In genomic region chr1:229111703-229112319, GRCh38 we compare ENCODE assay signal across 2 cellular contexts.
A peak's percentile ranks its signal among the peaks of the same experiment; 100 is the strongest.
TF ChIP-seq lines count a peak whose summit lies in the region.

No MANE protein-coding gene starts in this region.

TF ChIP-seq in IMR-90, 13 proteins besides CTCF, POLR2A, EP300 and RAD21:
- TF ChIP-seq MAZ (IDR thresholded peaks at IDR 0.05; ENCODE audit: borderline replicate concordance, low read depth, low read length) (no peak), ELK1 (IDR thresholded peaks at IDR 0.05; ENCODE audit: borderline replicate concordance, low read depth, low read length) (no peak), FOS (IDR thresholded peaks at IDR 0.05; ENCODE audit: low read depth, low read length) (no peak), RFX5 (IDR thresholded peaks at IDR 0.05; ENCODE audit: low read depth, low read length) (no peak), CHD1 (IDR thresholded peaks at IDR 0.05; ENCODE audit: low read depth, low read length) (no peak), USF2 (IDR thresholded peaks at IDR 0.05; ENCODE audit: low read depth, low read length) (no peak), CEBPB (IDR thresholded peaks at IDR 0.05; ENCODE audit: low read depth, low read length) (no peak), MAFK (IDR thresholded peaks at IDR 0.05; ENCODE audit: low read depth, low read length) (no peak), SMC3 (IDR thresholded peaks at IDR 0.05; ENCODE audit: low read depth, low read length) (no peak), RCOR1 (IDR thresholded peaks at IDR 0.05; ENCODE audit: insufficient replicate concordance, low read length) (no peak), MXI1 (IDR thresholded peaks at IDR 0.05; ENCODE audit: borderline replicate concordance, low read depth, low read length) (no peak), BHLHE40 (IDR thresholded peaks at IDR 0.05; ENCODE audit: low read depth, low read length) (no peak), NFE2L2 (IDR thresholded peaks at IDR 0.05; ENCODE audit: low read depth, low read length) (no peak)

TF ChIP-seq in HepG2, 621 proteins besides CTCF, POLR2A, EP300 and RAD21:
- 0 out of 2 replicates have a peak, but pooled peaks have one; percentile 27 for TF ChIP-seq PHF21A (CRISPR knock-in tag; IDR thresholded peaks at IDR 0.05)
- no peak for TF ChIP-seq ZKSCAN8 (CRISPR knock-in tag; IDR thresholded peaks at IDR 0.05; ENCODE audit: borderline replicate concordance)
- TF ChIP-seq GATAD2A (CRISPR knock-in tag; IDR thresholded peaks at IDR 0.05), result 0 out of 2 replicates have a peak, but pooled peaks have one; percentile 47
- no peak for TF ChIP-seq LBX2 (CRISPR knock-in tag; IDR thresholded peaks at IDR 0.05; ENCODE audit: borderline replicate concordance)
- no peak for TF ChIP-seq FOXA1 (IDR thresholded peaks at IDR 0.05)
- TF ChIP-seq FOXA1 (CRISPR knock-in tag; IDR thresholded peaks at IDR 0.05), result 0 out of 2 replicates have a peak, but pooled peaks have one; percentile 26
- peak; percentile 25; the same call in 1 of the 2 replicates for TF ChIP-seq ARID5B (CRISPR knock-in tag; IDR thresholded peaks at IDR 0.05)
- TF ChIP-seq DBP (CRISPR knock-in tag; IDR thresholded peaks at IDR 0.05; ENCODE audit: not compliant biosample characterization), result no peak
- TF ChIP-seq ZNF121 (CRISPR knock-in tag; IDR thresholded peaks at IDR 0.05), result peak; percentile 55; the same call in 1 of the 2 replicates
- TF ChIP-seq PRDM15 (CRISPR knock-in tag; IDR thresholded peaks at IDR 0.05), result peak; percentile 98
